Comparison of ENCODE assay signal across 1 cellular context in the genomic region with DNA sequence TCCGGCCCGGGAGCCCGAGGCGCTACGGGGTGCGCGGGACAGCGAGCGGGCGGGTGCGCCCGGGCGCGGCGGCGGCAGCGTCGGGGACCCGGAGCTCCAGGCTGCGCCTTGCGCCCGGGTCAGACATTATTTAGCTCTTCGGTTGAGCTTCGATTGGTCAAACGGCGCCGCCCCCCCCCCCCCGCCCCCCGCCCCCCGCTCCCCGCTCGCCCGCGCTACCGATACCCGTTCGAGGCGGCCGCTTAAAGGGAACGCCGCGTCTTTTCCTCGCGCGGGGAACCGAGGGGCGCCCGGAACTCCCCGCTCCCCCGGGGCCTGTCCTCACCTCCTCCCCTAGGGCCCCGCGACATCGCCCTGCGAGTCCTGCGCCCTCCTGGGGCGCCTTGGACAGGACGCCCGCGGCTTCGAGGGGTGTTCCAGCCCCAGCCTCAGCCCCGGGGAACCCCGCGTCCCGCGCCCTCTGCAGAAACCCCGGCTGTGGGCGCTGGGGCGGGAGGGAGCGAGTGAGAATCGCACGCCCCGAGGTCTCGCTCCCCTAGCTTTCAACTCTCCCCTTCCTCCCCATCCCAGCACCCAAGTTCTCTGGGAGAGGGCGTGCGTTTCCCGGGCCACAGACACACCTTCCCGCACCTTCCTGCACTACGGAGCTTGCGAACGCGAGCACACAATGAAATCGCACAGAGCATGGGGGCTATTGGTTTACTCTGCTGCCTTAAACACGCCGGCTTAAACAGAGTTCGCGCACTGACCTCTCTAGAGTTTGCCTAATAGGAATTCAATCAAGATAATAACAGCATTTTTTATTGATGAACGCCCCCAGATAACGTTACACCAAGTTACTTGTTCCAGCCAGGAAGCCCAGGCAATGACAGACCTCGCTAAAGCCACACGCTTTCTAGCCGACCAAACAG.
A peak's percentile ranks its signal among the peaks of the same experiment; 100 is the strongest.
TF ChIP-seq lines count a peak whose summit lies in the region.

A gene (minus strand): TSS at position 105 of the 911 bp plus-strand sequence. CDS start 41,891 bp downstream, outside the sequence.

TF ChIP-seq in GM12878, 131 proteins besides CTCF, POLR2A, EP300 and RAD21 (continued from another document):
- TF ChIP-seq, protein P1, sequence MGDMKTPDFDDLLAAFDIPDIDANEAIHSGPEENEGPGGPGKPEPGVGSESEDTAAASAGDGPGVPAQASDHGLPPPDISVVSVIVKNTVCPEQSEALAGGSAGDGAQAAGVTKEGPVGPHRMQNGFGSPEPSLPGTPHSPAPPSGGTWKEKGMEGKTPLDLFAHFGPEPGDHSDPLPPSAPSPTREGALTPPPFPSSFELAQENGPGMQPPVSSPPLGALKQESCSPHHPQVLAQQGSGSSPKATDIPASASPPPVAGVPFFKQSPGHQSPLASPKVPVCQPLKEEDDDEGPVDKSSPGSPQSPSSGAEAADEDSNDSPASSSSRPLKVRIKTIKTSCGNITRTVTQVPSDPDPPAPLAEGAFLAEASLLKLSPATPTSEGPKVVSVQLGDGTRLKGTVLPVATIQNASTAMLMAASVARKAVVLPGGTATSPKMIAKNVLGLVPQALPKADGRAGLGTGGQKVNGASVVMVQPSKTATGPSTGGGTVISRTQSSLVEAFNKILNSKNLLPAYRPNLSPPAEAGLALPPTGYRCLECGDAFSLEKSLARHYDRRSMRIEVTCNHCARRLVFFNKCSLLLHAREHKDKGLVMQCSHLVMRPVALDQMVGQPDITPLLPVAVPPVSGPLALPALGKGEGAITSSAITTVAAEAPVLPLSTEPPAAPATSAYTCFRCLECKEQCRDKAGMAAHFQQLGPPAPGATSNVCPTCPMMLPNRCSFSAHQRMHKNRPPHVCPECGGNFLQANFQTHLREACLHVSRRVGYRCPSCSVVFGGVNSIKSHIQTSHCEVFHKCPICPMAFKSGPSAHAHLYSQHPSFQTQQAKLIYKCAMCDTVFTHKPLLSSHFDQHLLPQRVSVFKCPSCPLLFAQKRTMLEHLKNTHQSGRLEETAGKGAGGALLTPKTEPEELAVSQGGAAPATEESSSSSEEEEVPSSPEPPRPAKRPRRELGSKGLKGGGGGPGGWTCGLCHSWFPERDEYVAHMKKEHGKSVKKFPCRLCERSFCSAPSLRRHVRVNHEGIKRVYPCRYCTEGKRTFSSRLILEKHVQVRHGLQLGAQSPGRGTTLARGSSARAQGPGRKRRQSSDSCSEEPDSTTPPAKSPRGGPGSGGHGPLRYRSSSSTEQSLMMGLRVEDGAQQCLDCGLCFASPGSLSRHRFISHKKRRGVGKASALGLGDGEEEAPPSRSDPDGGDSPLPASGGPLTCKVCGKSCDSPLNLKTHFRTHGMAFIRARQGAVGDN (IDR thresholded peaks at IDR 0.05) = no peak
- TF ChIP-seq FOXK2 (IDR thresholded peaks at IDR 0.05) (no peak), NR2C2 (IDR thresholded peaks at IDR 0.05; ENCODE audit: borderline replicate concordance, control insufficient read depth, insufficient read length, low read depth) (no peak), ZZZ3 (IDR thresholded peaks at IDR 0.05; ENCODE audit: control insufficient read depth, insufficient read length, low read depth) (no peak), IKZF1 (conservative IDR thresholded peaks at IDR 0.05) (0 out of 2 replicates have a peak, but pooled peaks have one; percentile 15), EED (IDR thresholded peaks at IDR 0.05; ENCODE audit: low read depth) (no peak), FOXM1 (IDR thresholded peaks at IDR 0.05; ENCODE audit: low read depth, low read length) (no peak), ZNF384 (IDR thresholded peaks at IDR 0.05; ENCODE audit: borderline replicate concordance, low read depth, low read length) (no peak), BCL11A (IDR thresholded peaks at IDR 0.05; ENCODE audit: low read depth, low read length) (no peak), SUZ12 (IDR thresholded peaks at IDR 0.05; ENCODE audit: unreplicated experiment) (peak; percentile 71), POLR2AphosphoS2 (IDR thresholded peaks at IDR 0.05; ENCODE audit: low read depth, low read length) (no peak), MEF2A (IDR thresholded peaks at IDR 0.05; ENCODE audit: insufficient read depth, low read depth, low read length) (no peak), SUPT20H (IDR thresholded peaks at IDR 0.05; ENCODE audit: borderline replicate concordance, control insufficient read depth, low read depth, low read length) (no peak), EZH2 (IDR thresholded peaks at IDR 0.05; ENCODE audit: borderline replicate concordance, control insufficient read depth, low read depth, low read length) (0 out of 2 replicates have a peak, but pooled peaks have one; percentile 26), SREBF2 (IDR thresholded peaks at IDR 0.05; ENCODE audit: low read length) (no peak), CHD4 (IDR thresholded peaks at IDR 0.05) (no peak), PAX8 (IDR thresholded peaks at IDR 0.05) (no peak), IKZF2 (IDR thresholded peaks at IDR 0.05) (no peak)
- TF ChIP-seq, protein P2, sequence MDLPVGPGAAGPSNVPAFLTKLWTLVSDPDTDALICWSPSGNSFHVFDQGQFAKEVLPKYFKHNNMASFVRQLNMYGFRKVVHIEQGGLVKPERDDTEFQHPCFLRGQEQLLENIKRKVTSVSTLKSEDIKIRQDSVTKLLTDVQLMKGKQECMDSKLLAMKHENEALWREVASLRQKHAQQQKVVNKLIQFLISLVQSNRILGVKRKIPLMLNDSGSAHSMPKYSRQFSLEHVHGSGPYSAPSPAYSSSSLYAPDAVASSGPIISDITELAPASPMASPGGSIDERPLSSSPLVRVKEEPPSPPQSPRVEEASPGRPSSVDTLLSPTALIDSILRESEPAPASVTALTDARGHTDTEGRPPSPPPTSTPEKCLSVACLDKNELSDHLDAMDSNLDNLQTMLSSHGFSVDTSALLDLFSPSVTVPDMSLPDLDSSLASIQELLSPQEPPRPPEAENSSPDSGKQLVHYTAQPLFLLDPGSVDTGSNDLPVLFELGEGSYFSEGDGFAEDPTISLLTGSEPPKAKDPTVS (IDR thresholded peaks at IDR 0.05; ENCODE audit: low read depth, low read length) = no peak
- TF ChIP-seq, protein P3, sequence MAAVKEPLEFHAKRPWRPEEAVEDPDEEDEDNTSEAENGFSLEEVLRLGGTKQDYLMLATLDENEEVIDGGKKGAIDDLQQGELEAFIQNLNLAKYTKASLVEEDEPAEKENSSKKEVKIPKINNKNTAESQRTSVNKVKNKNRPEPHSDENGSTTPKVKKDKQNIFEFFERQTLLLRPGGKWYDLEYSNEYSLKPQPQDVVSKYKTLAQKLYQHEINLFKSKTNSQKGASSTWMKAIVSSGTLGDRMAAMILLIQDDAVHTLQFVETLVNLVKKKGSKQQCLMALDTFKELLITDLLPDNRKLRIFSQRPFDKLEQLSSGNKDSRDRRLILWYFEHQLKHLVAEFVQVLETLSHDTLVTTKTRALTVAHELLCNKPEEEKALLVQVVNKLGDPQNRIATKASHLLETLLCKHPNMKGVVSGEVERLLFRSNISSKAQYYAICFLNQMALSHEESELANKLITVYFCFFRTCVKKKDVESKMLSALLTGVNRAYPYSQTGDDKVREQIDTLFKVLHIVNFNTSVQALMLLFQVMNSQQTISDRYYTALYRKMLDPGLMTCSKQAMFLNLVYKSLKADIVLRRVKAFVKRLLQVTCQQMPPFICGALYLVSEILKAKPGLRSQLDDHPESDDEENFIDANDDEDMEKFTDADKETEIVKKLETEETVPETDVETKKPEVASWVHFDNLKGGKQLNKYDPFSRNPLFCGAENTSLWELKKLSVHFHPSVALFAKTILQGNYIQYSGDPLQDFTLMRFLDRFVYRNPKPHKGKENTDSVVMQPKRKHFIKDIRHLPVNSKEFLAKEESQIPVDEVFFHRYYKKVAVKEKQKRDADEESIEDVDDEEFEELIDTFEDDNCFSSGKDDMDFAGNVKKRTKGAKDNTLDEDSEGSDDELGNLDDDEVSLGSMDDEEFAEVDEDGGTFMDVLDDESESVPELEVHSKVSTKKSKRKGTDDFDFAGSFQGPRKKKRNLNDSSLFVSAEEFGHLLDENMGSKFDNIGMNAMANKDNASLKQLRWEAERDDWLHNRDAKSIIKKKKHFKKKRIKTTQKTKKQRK (IDR thresholded peaks at IDR 0.05; ENCODE audit: low read depth, low read length) = no peak
- TF ChIP-seq, protein P4, sequence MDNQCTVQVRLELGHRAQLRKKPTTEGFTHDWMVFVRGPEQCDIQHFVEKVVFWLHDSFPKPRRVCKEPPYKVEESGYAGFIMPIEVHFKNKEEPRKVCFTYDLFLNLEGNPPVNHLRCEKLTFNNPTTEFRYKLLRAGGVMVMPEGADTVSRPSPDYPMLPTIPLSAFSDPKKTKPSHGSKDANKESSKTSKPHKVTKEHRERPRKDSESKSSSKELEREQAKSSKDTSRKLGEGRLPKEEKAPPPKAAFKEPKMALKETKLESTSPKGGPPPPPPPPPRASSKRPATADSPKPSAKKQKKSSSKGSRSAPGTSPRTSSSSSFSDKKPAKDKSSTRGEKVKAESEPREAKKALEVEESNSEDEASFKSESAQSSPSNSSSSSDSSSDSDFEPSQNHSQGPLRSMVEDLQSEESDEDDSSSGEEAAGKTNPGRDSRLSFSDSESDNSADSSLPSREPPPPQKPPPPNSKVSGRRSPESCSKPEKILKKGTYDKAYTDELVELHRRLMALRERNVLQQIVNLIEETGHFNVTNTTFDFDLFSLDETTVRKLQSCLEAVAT (IDR thresholded peaks at IDR 0.05) = no peak
- TF ChIP-seq, protein P5, sequence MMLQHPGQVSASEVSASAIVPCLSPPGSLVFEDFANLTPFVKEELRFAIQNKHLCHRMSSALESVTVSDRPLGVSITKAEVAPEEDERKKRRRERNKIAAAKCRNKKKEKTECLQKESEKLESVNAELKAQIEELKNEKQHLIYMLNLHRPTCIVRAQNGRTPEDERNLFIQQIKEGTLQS (IDR thresholded peaks at IDR 0.05; ENCODE audit: borderline replicate concordance, extremely low read depth, low read depth, low read length) = no peak
- TF ChIP-seq, protein P6, sequence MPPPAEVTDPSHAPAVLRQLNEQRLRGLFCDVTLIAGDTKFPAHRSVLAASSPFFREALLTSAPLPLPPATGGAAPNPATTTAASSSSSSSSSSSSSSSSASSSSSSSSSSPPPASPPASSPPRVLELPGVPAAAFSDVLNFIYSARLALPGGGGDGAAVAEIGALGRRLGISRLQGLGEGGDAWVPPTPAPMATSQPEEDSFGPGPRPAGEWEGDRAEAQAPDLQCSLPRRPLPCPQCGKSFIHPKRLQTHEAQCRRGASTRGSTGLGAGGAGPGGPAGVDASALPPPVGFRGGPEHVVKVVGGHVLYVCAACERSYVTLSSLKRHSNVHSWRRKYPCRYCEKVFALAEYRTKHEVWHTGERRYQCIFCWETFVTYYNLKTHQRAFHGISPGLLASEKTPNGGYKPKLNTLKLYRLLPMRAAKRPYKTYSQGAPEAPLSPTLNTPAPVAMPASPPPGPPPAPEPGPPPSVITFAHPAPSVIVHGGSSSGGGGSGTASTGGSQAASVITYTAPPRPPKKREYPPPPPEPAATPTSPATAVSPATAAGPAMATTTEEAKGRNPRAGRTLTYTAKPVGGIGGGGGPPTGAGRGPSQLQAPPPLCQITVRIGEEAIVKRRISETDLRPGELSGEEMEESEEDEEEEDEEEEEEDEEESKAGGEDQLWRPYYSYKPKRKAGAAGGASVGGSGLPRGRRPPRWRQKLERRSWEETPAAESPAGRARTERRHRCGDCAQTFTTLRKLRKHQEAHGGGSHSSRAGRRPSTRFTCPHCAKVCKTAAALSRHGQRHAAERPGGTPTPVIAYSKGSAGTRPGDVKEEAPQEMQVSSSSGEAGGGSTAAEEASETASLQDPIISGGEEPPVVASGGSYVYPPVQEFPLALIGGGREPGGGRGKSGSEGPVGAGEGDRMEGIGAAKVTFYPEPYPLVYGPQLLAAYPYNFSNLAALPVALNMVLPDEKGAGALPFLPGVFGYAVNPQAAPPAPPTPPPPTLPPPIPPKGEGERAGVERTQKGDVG (CRISPR knock-in tag; IDR thresholded peaks at IDR 0.05) = no peak
